8 cellular contexts compared by ENCODE assay signal in genomic region chr13:46168341-46168740, GRCh38. TPM values are rescaled to one million over a fixed set of nuclear protein-coding genes. Genes with fewer than 3 reads are reported as not detected.
DNase-seq lines count a peak whose midpoint lies in the region; ATAC-seq and TF ChIP-seq lines count a peak whose summit lies in the region.

No MANE protein-coding gene starts in this region.

- H3K4me3 Mint-ChIP-seq in endothelial cell (ENCODE audit: unreplicated experiment) (no peak overlapping the region), Calu3 (ENCODE audit: low read depth, unreplicated experiment) (no peak overlapping the region)

- no peak overlapping the region for H3K27ac Mint-ChIP-seq in endothelial cell (ENCODE audit: unreplicated experiment)
- H3K27ac Mint-ChIP-seq in Calu3 (ENCODE audit: unreplicated experiment): no peak overlapping the region

- H3K4me1 Mint-ChIP-seq in endothelial cell (ENCODE audit: unreplicated experiment) (peaks cover 34% of the 10 kb centered on the region), Calu3 (ENCODE audit: low read depth, unreplicated experiment) (peaks cover 23% of the 10 kb centered on the region)

- peak; percentile 97 for DNase-seq in GF-D8 (lab: John Stamatoyannopoulos, UW)
- DNase-seq in activated CD4-positive, alpha-beta T cell treated with anti-CD3 and anti-CD28 coated beads for 48 hours: peak; percentile 75
- DNase-seq in left kidney (ENCODE audit: low read depth, low spot score): peak; percentile 81
- DNase-seq in Ammon's horn (ENCODE audit: low spot score): no peak
- DNase-seq in endothelial cell (ENCODE audit: low spot score): no peak
- DNase-seq in Calu3: no peak
- DNase-seq in NCI-H2107 (lab: John Stamatoyannopoulos, UW): no peak

- H3K36me3 Mint-ChIP-seq in endothelial cell (ENCODE audit: low read depth, unreplicated experiment) (no peaks in the 10 kb centered on the region), Calu3 (ENCODE audit: insufficient read depth, unreplicated experiment) (peaks cover 5% of the 10 kb centered on the region)

- no peaks in the 10 kb centered on the region for H3K9me3 Mint-ChIP-seq in endothelial cell (ENCODE audit: unreplicated experiment)
- no peaks in the 10 kb centered on the region for H3K9me3 Mint-ChIP-seq in Calu3 (ENCODE audit: low read depth, unreplicated experiment)

- TF ChIP-seq CTCF in endothelial cell (IDR thresholded peaks at IDR 0.05; ENCODE audit: unreplicated experiment) (no peak), Calu3 (IDR thresholded peaks at IDR 0.05; ENCODE audit: unreplicated experiment) (no peak)

- peak; percentile 35 for ATAC-seq in HG02973 (IDR thresholded peaks at IDR 0.05; ENCODE audit: unreplicated experiment)

- CTCF ChIA-PET in Calu3 (lab: Charles Lee): no interaction called here

- no TSS peak for BruUV-seq in Calu3 (replicated peaks; lab: Mats Ljungman, UMichigan)

- intact Hi-C loops in Calu3 (cut with micrococcal nuclease; ENCODE audit: unreplicated experiment): no loop called here

- H3K27me3 Mint-ChIP-seq in endothelial cell (ENCODE audit: unreplicated experiment): no peaks in the 10 kb centered on the region
- H3K27me3 Mint-ChIP-seq in Calu3 (ENCODE audit: unreplicated experiment): no peaks in the 10 kb centered on the region

RNA-seq across cellular contexts. Expression of gene LCP1, which starts 13.6 kb away (rescaled TPM):
- total RNA-seq in endothelial cell (ENCODE audit: unreplicated experiment) (11.9 TPM), Calu3 (2022) (54.6 and 58.6 TPM in 2 replicates)

RNA-seq across cellular contexts. Expression of gene LRRC63, which starts 43.4 kb away (rescaled TPM):
- not detected for total RNA-seq in endothelial cell (ENCODE audit: unreplicated experiment)
- 0.32 and 0.38 TPM in 2 replicates for total RNA-seq in Calu3 (2022)

Comparison
In these comparisons a context has a peak if more than half of its experiments do, and no peak if none do; other contexts are left out.
1. DNase-seq: peak in GF-D8 (single experiment), activated CD4-positive, alpha-beta T cell treated with anti-CD3 and anti-CD28 coated beads for 48 hours (single experiment) and left kidney (single experiment); none in Ammon's horn (single experiment), endothelial cell (single experiment), Calu3 (single experiment) and NCI-H2107 (single experiment).